In the genomic region with DNA sequence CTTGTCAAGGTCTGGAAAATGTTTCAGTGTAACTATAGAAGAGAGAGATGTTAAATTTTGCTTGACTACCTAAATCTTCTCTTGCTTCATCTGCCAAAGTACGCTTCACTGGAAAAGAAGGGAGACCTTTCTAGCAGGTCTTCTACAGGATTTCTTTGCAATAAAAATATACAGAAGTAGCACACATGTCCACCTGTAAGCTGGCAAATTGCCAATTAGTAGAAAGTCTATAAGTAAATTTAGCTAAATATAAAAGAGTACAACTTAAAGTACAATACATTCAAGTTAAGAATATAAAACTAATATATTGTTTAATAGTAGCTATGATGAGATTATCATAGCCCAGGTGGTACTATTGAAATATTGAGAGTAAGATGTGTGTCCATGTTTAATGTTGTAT, we compare ENCODE assay signal across 32 cellular contexts.
"Had no signal": no experiment of that assay in that cellular context is flagged by ENCODE, and none has a peak within 500 bp of the region (broad histone marks: within the 10 kb centered on the region; RNA-seq: fewer than 3 reads in every experiment).

No MANE protein-coding gene starts in this region.

- H3K4me3 ChIP-seq: ascending aorta, cardiac muscle cell had no signal

- ATAC-seq: activated CD8-positive, alpha-beta T cell treated with anti-CD3 and anti-CD28 coated beads for 36 hours; activated naive CD4-positive, alpha-beta T cell treated with anti-CD3 and anti-CD28 coated beads, Interleukin-2, amount 50 U/mL, for 72 hours; activated T-cell treated with anti-CD3 and anti-CD28 coated beads, Interleukin-2, amount 50 U/mL, for 4 hours; activated T-cell treated with anti-CD3 and anti-CD28 coated beads, Interleukin-2, amount 50 U/mL, for 72 hours; activated T-helper 17 cell treated with anti-CD3 and anti-CD28 coated beads, Interleukin-2, amount 50 U/mL, for 72 hours had no signal

- FAIRE-seq: bronchial epithelial cell had no signal

- H3K27me3 ChIP-seq: ascending aorta, cardiac muscle cell had no signal

- H3K27ac ChIP-seq: ascending aorta, cardiac muscle cell, VCaP had no signal

- H3K36me3 ChIP-seq: ascending aorta, cardiac muscle cell had no signal

- DNase-seq: activated B cell treated with CpG ODN at 0.5 μM for 24 hours; activated CD4-positive, alpha-beta memory T cell treated with anti-CD3 and anti-CD28 coated beads for 36 hours; activated CD4-positive, alpha-beta T cell treated with anti-CD3 and anti-CD28 coated beads for 4 hours; activated CD4-positive, alpha-beta T cell treated with anti-CD3 and anti-CD28 coated beads, Interleukin-2, amount 10 ng/mL, durations not matched to agents 24 days and 14 days; activated CD4-positive, alpha-beta T cell treated with anti-CD3 and anti-CD28 coated beads, Interleukin-2, amount 50 U/mL, for 1 hour; activated CD4-positive, alpha-beta T cell treated with anti-CD3 and anti-CD28 coated beads, Interleukin-2, amount 50 U/mL, for 4 hours; activated CD4-positive, CD25-positive, alpha-beta regulatory T cell treated with anti-CD3 and anti-CD28 coated beads, Interleukin-2, amount 50 U/mL, for 72 hours; activated CD8-positive, alpha-beta memory T cell treated with anti-CD3 and anti-CD28 coated beads, Interleukin-2, amount 50 U/mL, for 4 hours; activated CD8-positive, alpha-beta T cell treated with anti-CD3 and anti-CD28 coated beads for 36 hours; activated effector memory CD4-positive, alpha-beta T cell treated with anti-CD3 and anti-CD28 coated beads, Interleukin-2, amount 50 U/mL, for 16 hours; activated gamma-delta T cell treated with Interleukin-2 at 50 U/mL for 16 hours; activated naive CD4-positive, alpha-beta T cell; activated naive CD4-positive, alpha-beta T cell treated with anti-CD3 and anti-CD28 coated beads for 36 hours; activated naive CD4-positive, alpha-beta T cell treated with anti-CD3 and anti-CD28 coated beads, Interleukin-2, amount 50 U/mL, for 16 hours; activated naive CD8-positive, alpha-beta T cell treated with anti-CD3 and anti-CD28 coated beads for 36 hours; activated T-cell treated with anti-CD3 and anti-CD28 coated beads for 4 hours; activated T-cell treated with anti-CD3 and anti-CD28 coated beads, Interleukin-2, amount 50 U/mL, for 1 hour; activated T-cell treated with anti-CD3 and anti-CD28 coated beads, Interleukin-2, amount 50 U/mL, for 4 hours; activated T-cell treated with anti-CD3 and anti-CD28 coated beads, Interleukin-2, amount 50 U/mL, for 72 hours; amygdala; anterior cingulate cortex; caudate nucleus; cerebellar nuclear complex; T-helper 1 cell; T-helper 2 cell; T-helper 9 cell had no signal

- H3K4me1 ChIP-seq: ascending aorta had no signal

- H3K9me3 ChIP-seq: ascending aorta had no signal
